ENCODE assay signal across 8 cellular contexts in the genomic region with DNA sequence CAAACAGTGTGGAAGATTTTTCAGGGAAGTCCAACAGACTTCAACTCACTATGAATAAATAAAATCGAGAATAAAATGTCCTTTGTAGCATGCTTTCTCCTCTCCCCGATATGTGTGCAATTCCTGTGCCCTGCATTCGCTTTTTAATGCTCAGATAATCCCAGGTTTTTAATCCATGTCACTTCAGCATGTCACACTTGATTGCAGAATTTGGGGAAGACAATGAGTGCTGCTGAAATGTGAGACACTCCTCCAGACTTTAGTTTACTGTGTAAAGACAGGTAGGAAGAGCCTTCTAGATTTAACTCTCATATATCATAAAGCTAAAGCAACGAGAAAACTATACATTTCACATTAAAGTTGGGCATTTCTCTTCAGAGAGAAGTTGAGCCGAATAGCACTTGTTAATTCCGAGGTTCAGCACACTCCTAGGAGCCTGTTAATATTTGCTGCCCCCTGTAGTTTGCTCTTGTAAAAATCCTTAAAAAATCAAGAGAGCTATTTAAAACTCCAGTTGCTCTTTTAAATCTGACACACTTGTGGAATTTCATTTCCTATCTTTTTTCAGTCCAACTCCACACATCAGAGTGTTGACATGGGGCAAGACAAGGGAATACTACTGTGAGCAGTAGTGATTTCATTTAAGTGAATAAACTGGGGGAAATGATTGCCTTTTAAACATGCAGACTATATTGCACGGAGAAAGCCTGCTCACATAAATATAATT.
A peak's percentile ranks its signal among the peaks of the same experiment; 100 is the strongest.
DNase-seq lines count a peak whose midpoint lies in the region; ATAC-seq and TF ChIP-seq lines count a peak whose summit lies in the region.

No MANE protein-coding gene starts in this region.

- no peaks in the 10 kb centered on the region for H3K36me3 Mint-ChIP-seq in chondrocyte (ENCODE audit: low read depth)

- no peaks in the 10 kb centered on the region for H3K9me3 Mint-ChIP-seq in chondrocyte (ENCODE audit: low read depth)

- H3K27me3 Mint-ChIP-seq in chondrocyte (ENCODE audit: low read depth) = peaks cover 24% of the 10 kb centered on the region

- no peak overlapping the region for H3K27ac ChIP-seq in right lobe of liver

- DNase-seq in NCI-H2171 treated with DMSO at 0.1 percent for 48 hours (lab: John Stamatoyannopoulos, UW) = peak; percentile 44
- no peak for DNase-seq in NCI-H2171 (lab: John Stamatoyannopoulos, UW)
- DNase-seq in NCI-H460 (ENCODE audit: extremely low read depth, low read depth) = peak; percentile 49
- DNase-seq in chondrocyte (ENCODE audit: low spot score) = no peak
- DNase-seq in right lobe of liver = no peak
- DNase-seq in hepatic stellate cell (ENCODE audit: low spot score) = no peak
- no peak for DNase-seq in activated CD4-positive, CD25-positive, alpha-beta regulatory T cell (lab: John Stamatoyannopoulos, UW)

- H3K4me1 Mint-ChIP-seq in chondrocyte (ENCODE audit: low read depth) = peaks cover 4% of the 10 kb centered on the region

- no peak overlapping the region for H3K4me3 ChIP-seq in right lobe of liver

- H3K9me3 ChIP-seq in right lobe of liver = no peaks in the 10 kb centered on the region

- no peak for TF ChIP-seq POLR2A in right lobe of liver (IDR thresholded peaks at IDR 0.05)

- no peak overlapping the region for H3K4me3 Mint-ChIP-seq in chondrocyte (ENCODE audit: unreplicated experiment)

- H3K27ac Mint-ChIP-seq in chondrocyte (ENCODE audit: unreplicated experiment) = no peak overlapping the region

- H3K4me1 ChIP-seq in right lobe of liver = no peaks in the 10 kb centered on the region

- 23% methylated on average over 7 of the region's 7 CpGs for WGBS in right lobe of liver (ENCODE audit: insufficient coverage, low coverage, low lambda C conversion rate, missing lambda C conversion rate)

- no peaks in the 10 kb centered on the region for H3K27me3 ChIP-seq in right lobe of liver

- ATAC-seq in right lobe of liver = peak; percentile 84 to 89 (median 88)
- no peak for ATAC-seq in HG03039 (IDR thresholded peaks at IDR 0.05; ENCODE audit: unreplicated experiment)

- intact Hi-C loops in right lobe of liver (cut with DNase I) = no loop called here

- no peaks in the 10 kb centered on the region for H3K36me3 ChIP-seq in right lobe of liver

- TF ChIP-seq CTCF in chondrocyte (IDR thresholded peaks at IDR 0.05) (peak; percentile 88), right lobe of liver (IDR thresholded peaks at IDR 0.05) (peak; percentile 63 to 72 (median 66))

Comparison
In these comparisons a context has a peak if more than half of its experiments do, and no peak if none do; other contexts are left out.
1. DNase-seq: peak in NCI-H2171 treated with DMSO at 0.1 percent for 48 hours (single experiment) and NCI-H460 (single experiment); none in NCI-H2171 (single experiment), chondrocyte (single experiment), right lobe of liver (0 of 3), hepatic stellate cell (single experiment) and activated CD4-positive, CD25-positive, alpha-beta regulatory T cell (0 of 4).